12 cellular contexts compared by ENCODE assay signal in the genomic region with DNA sequence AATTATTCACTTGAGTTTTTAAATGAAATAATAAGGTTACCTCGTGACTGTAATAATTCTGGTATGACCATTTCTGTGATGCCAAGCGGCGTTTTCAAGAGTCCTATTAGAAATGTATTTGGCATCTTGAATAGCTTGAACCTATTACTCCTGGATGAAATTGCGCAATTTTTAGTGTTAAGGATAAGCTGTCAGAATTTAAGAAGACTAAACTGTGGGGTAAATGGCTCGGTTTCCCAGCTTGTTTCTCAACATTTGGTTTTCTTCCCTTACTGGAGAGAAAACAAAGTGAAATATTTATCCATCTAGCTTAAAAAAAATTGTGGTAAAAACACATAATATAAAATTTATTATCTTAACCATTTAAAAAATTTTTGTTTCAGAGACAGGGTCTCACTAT. TPM values are rescaled to one million over a fixed set of nuclear protein-coding genes. Genes with fewer than 3 reads are reported as not detected.
DNase-seq lines count a peak whose midpoint lies in the region; ATAC-seq, FAIRE-seq and TF ChIP-seq lines count a peak whose summit lies in the region.
"Had no signal": no experiment of that assay in that cellular context is flagged by ENCODE, and none has a peak within 500 bp of the region (broad histone marks: within the 10 kb centered on the region; RNA-seq: fewer than 3 reads in every experiment).

No MANE protein-coding gene starts in this region.

- no peaks in the 10 kb centered on the region for H3K27me3 ChIP-seq in bronchial epithelial cell (ENCODE audit: control insufficient read depth, insufficient read depth, low read length)
- H3K27me3 ChIP-seq in lung (ENCODE audit: control insufficient read depth, insufficient read depth), result no peaks in the 10 kb centered on the region
- H3K27me3 ChIP-seq: dorsolateral prefrontal cortex had no signal

- no peak overlapping the region for H3K4me3 Mint-ChIP-seq in stimulated activated naive CD8-positive, alpha-beta T cell treated with anti-CD3 and anti-CD28 coated beads, Interleukin-15, Interleukin-2, amounts not matched to agents 100 ng/mL and 50 ng/mL, for 24 hours

- no peak for DNase-seq in stimulated activated naive CD8-positive, alpha-beta T cell treated with anti-CD3 and anti-CD28 coated beads, Interleukin-15, Interleukin-2, amounts not matched to agents 100 U/mL and 50 U/mL, for 24 hours
- DNase-seq in bronchial epithelial cell (ENCODE audit: low read depth), result peak; percentile 41
- DNase-seq in lung (ENCODE audit: low spot score), result no peak
- DNase-seq in DMS153 (lab: John Stamatoyannopoulos, UW), result no peak
- DNase-seq: activated T-cell treated with anti-CD3 and anti-CD28 coated beads for 4 hours, dorsolateral prefrontal cortex, NCI-H510A treated with DMSO at 0.1 percent for 48 hours had no signal

- H3K9me3 Mint-ChIP-seq in stimulated activated naive CD8-positive, alpha-beta T cell treated with anti-CD3 and anti-CD28 coated beads, Interleukin-15, Interleukin-2, amounts not matched to agents 100 ng/mL and 50 ng/mL, for 24 hours, result no peaks in the 10 kb centered on the region
- H3K9me3 Mint-ChIP-seq: IgD-negative memory B cell had no signal

- ATAC-seq in stimulated activated naive CD8-positive, alpha-beta T cell treated with anti-CD3 and anti-CD28 coated beads, Interleukin-15, Interleukin-2, amounts not matched to agents 100 U/mL and 50 U/mL, for 24 hours, result no peak
- ATAC-seq in lung (ENCODE audit: insufficient read depth, low FRiP score) (peak; percentile 23), GM18511 (IDR thresholded peaks at IDR 0.05; ENCODE audit: unreplicated experiment) (no peak), HG03025 (IDR thresholded peaks at IDR 0.05; ENCODE audit: low FRiP score, unreplicated experiment) (no peak), HG02588 (IDR thresholded peaks at IDR 0.05; ENCODE audit: unreplicated experiment) (no peak)

- no peak for TF ChIP-seq CTCF in bronchial epithelial cell (IDR thresholded peaks at IDR 0.05; ENCODE audit: insufficient read depth, low read length, severe bottlenecking)
- TF ChIP-seq CTCF in lung (IDR thresholded peaks at IDR 0.05; ENCODE audit: control extremely low read depth, extremely low read depth), result no peak

- H3K4me3 ChIP-seq in bronchial epithelial cell (ENCODE audit: low read depth, low read length), result no peak overlapping the region
- no peak overlapping the region for H3K4me3 ChIP-seq in lung
- H3K4me3 ChIP-seq: dorsolateral prefrontal cortex had no signal

- 49 to 80% methylated on average over 5 of the region's 5 CpGs for WGBS in lung, 2 donors

- FAIRE-seq in bronchial epithelial cell (lab: Jason Lieb, UNC), result no peak

- H3K4me1 Mint-ChIP-seq in stimulated activated naive CD8-positive, alpha-beta T cell treated with anti-CD3 and anti-CD28 coated beads, Interleukin-15, Interleukin-2, amounts not matched to agents 100 ng/mL and 50 ng/mL, for 24 hours (ENCODE audit: low read depth), result peaks cover 69% of the 10 kb centered on the region

- H3K27ac ChIP-seq in lung (ENCODE audit: low read depth in 1 of 2, low read length in 1 of 2), result no peak overlapping the region
- H3K27ac ChIP-seq: dorsolateral prefrontal cortex had no signal

- H3K36me3 Mint-ChIP-seq in stimulated activated naive CD8-positive, alpha-beta T cell treated with anti-CD3 and anti-CD28 coated beads, Interleukin-15, Interleukin-2, amounts not matched to agents 100 ng/mL and 50 ng/mL, for 24 hours (ENCODE audit: low read depth), result peaks cover 10% of the 10 kb centered on the region
- H3K36me3 Mint-ChIP-seq: IgD-negative memory B cell had no signal

- H3K27ac Mint-ChIP-seq in stimulated activated naive CD8-positive, alpha-beta T cell treated with anti-CD3 and anti-CD28 coated beads, Interleukin-15, Interleukin-2, amounts not matched to agents 100 ng/mL and 50 ng/mL, for 24 hours, result peak overlapping the region; percentile 84

- no peaks in the 10 kb centered on the region for H3K36me3 ChIP-seq in bronchial epithelial cell (ENCODE audit: control insufficient read depth, insufficient read depth, low read length)
- H3K36me3 ChIP-seq in lung (ENCODE audit: control insufficient read depth in 2 of 2, insufficient read depth in 2 of 2, low read length in 2 of 2), result peaks cover 0 to 2% of the 10 kb centered on the region in 2 donors

- H3K9me3 ChIP-seq in lung (ENCODE audit: control insufficient read depth in 2 of 2, insufficient read depth in 1 of 2, low read length in 1 of 2), result no peaks in the 10 kb centered on the region

- H3K27me3 Mint-ChIP-seq in stimulated activated naive CD8-positive, alpha-beta T cell treated with anti-CD3 and anti-CD28 coated beads, Interleukin-15, Interleukin-2, amounts not matched to agents 100 ng/mL and 50 ng/mL, for 24 hours, result no peaks in the 10 kb centered on the region
- H3K27me3 Mint-ChIP-seq: IgD-negative memory B cell had no signal

- H3K4me1 ChIP-seq in lung (ENCODE audit: control insufficient read depth in 2 of 2, insufficient read depth in 2 of 2, low read length in 2 of 2), result peaks cover 5 to 19% of the 10 kb centered on the region in 2 donors

RNA-seq across cellular contexts. Expression of gene PCNX1, which starts 26.8 kb away (rescaled TPM):
- total RNA-seq in bronchial epithelial cell, result 24.5 and 34.4 TPM in 2 replicates
- total RNA-seq in lung, result 100 to 1,000 TPM in 1 of 2 donors, 10 to 100 TPM in 1; 55.9 to 103 TPM
- 10 to 100 TPM in 1 of 2 donors, 1 to 10 TPM in 1; 5.2 to 20.0 TPM for polyA plus RNA-seq in lung
